In the genomic region with DNA sequence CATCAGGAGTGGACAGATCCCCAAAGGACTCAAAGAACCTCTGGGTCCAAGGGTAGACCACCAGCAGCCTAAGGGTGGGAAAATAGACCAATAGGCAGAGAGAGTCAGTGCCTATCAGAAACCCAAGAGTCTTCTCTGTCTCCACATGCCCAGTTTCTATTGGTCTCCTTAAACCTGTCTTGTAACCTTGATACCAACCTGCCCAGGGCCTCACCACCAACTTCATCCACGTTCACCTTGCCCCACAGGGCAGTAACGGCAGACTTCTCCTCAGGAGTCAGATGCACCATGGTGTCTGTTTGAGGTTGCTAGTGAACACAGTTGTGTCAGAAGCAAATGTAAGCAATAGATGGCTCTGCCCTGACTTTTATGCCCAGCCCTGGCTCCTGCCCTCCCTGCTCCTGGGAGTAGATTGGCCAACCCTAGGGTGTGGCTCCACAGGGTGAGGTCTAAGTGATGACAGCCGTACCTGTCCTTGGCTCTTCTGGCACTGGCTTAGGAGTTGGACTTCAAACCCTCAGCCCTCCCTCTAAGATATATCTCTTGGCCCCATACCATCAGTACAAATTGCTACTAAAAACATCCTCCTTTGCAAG, we compare ENCODE assay signal across 1 cellular context.
TF ChIP-seq lines count a peak whose summit lies in the region.

Gene HBB (minus strand): TSS at position 340 of the 596 bp plus-strand sequence. CDS start 50 bp downstream, at position 290.

TF ChIP-seq in K562, 482 proteins besides CTCF, POLR2A, EP300 and RAD21 (continued from another document):
- TF ChIP-seq PHB2 (IDR thresholded peaks at IDR 0.05; ENCODE audit: low read depth) (no peak), DNMT1 (IDR thresholded peaks at IDR 0.05) (no peak)
